13 cellular contexts compared by ENCODE assay signal in genomic region chr6:167000759-167001158, GRCh38. TPM values are rescaled to one million over a fixed set of nuclear protein-coding genes. Genes with fewer than 3 reads are reported as not detected.
DNase-seq lines count a peak whose midpoint lies in the region; ATAC-seq, FAIRE-seq and TF ChIP-seq lines count a peak whose summit lies in the region.
"Had no signal": no experiment of that assay in that cellular context is flagged by ENCODE, and none has a peak within 500 bp of the region (broad histone marks: within the 10 kb centered on the region; RNA-seq: fewer than 3 reads in every experiment).

No MANE protein-coding gene starts in this region.

- peaks cover 6 to 8% of the 10 kb centered on the region in 2 experiments for H4K20me1 ChIP-seq in H1 (replicated peaks in 1 of 2; ENCODE audit: control insufficient read depth in 1 of 2, insufficient read depth in 2 of 2, low read length in 2 of 2)

- no peak overlapping the region for H2BK20ac ChIP-seq in H1 (ENCODE audit: low read length)

- peak overlapping the region; percentile 11 for H3K27ac Mint-ChIP-seq in T-helper 2 cell treated with Interferon-gamma antibody and Interleukin-4, amounts not matched to agents 5 μg/mL and 100 μg/mL, for 36 hours
- peak overlapping the region; percentile 56 for H3K27ac Mint-ChIP-seq in progenitor cell of endocrine pancreas

- H2AFZ ChIP-seq in H1 (ENCODE audit: low read length): no peak overlapping the region

- CTCF ChIA-PET in H1 (lab: Charles Lee; ENCODE audit: partially characterized antibody): interaction anchor here (1.1 to 2.6 kb wide), 3 partner anchors 11 to 226 kb away, joined by 3 to 13 read pairs (median 8); no protein-coding TSS in a partner anchor

- H3K4me1 Mint-ChIP-seq in T-helper 2 cell treated with Interferon-gamma antibody and Interleukin-4, amounts not matched to agents 5 μg/mL and 100 μg/mL, for 36 hours (ENCODE audit: low read depth): peaks cover 37% of the 10 kb centered on the region
- H3K4me1 Mint-ChIP-seq in progenitor cell of endocrine pancreas (ENCODE audit: low read depth): peaks cover 23% of the 10 kb centered on the region

- no peak overlapping the region for H4K5ac ChIP-seq in H1 (ENCODE audit: insufficient read length, low read depth, low read length)

- H3K4me3 Mint-ChIP-seq in T-helper 2 cell treated with Interferon-gamma antibody and Interleukin-4, amounts not matched to agents 5 μg/mL and 100 μg/mL, for 36 hours: peak overlapping the region; percentile 91
- H3K4me3 Mint-ChIP-seq in progenitor cell of endocrine pancreas (ENCODE audit: low read depth): peak overlapping the region; percentile 88

- no peak for FAIRE-seq in H1 (lab: Jason Lieb, UNC)

- H3K79me1 ChIP-seq in H1 (ENCODE audit: low read depth, low read length): peaks cover 12% of the 10 kb centered on the region

- no peak for TF ChIP-seq EP300 in H1 (IDR thresholded peaks at IDR 0.05; ENCODE audit: borderline replicate concordance in 1 of 2, low read depth in 2 of 2, low read length in 2 of 2)

- TF ChIP-seq POLR2A in H1 (IDR thresholded peaks at IDR 0.05; ENCODE audit: control extremely low read depth in 1 of 2, low read depth in 2 of 2, low read length in 2 of 2): no peak

- H3K9me3 Mint-ChIP-seq in T-helper 2 cell treated with Interferon-gamma antibody and Interleukin-4, amounts not matched to agents 5 μg/mL and 100 μg/mL, for 36 hours: no peaks in the 10 kb centered on the region
- no peaks in the 10 kb centered on the region for H3K9me3 Mint-ChIP-seq in progenitor cell of endocrine pancreas (ENCODE audit: low read depth)

- peaks cover 4 to 63% of the 10 kb centered on the region in 2 experiments for H3K79me2 ChIP-seq in H1 (ENCODE audit: control insufficient read depth in 1 of 2, insufficient read depth in 2 of 2, low read length in 2 of 2)

- peaks cover 2 to 49% (median 17%) of the 10 kb centered on the region in 4 experiments; a peak in 6 of 8 replicates for H3K36me3 ChIP-seq in H1 (ENCODE audit: control insufficient read depth in 2 of 4, insufficient read depth in 4 of 4, low read length in 3 of 4)

- H3K27ac ChIP-seq in H1 (ENCODE audit: low read depth, low read length): no peak overlapping the region
- H3K27ac ChIP-seq: vagina had no signal

- TF ChIP-seq CTCF in H1 (IDR thresholded peaks at IDR 0.05; ENCODE audit: control extremely low read depth in 1 of 3, insufficient read depth in 1 of 3, low read depth in 1 of 3, low read length in 3 of 3): no peak
- no peak for TF ChIP-seq CTCF in progenitor cell of endocrine pancreas (IDR thresholded peaks at IDR 0.05; ENCODE audit: unreplicated experiment)

- peak overlapping the region; percentile 67 to 83 for H3K4me2 ChIP-seq in H1 (ENCODE audit: insufficient read depth in 1 of 2, low read depth in 2 of 2, low read length in 2 of 2)

- H3K27me3 Mint-ChIP-seq in T-helper 2 cell treated with Interferon-gamma antibody and Interleukin-4, amounts not matched to agents 5 μg/mL and 100 μg/mL, for 36 hours (ENCODE audit: low read depth): no peaks in the 10 kb centered on the region
- no peaks in the 10 kb centered on the region for H3K27me3 Mint-ChIP-seq in progenitor cell of endocrine pancreas

- no peaks in the 10 kb centered on the region for H3K9me3 ChIP-seq in H1 (ENCODE audit: insufficient read depth in 2 of 2, low read depth in 1 of 2, low read length in 1 of 2)
- H3K9me3 ChIP-seq: vagina had no signal

- WGBS in H1 (ENCODE audit: extremely low coverage in 1 of 2, insufficient coverage in 1 of 2, insufficient read length in 1 of 2, insufficient replicate concordance in 2 of 2, low coverage in 1 of 2, low lambda C conversion rate in 2 of 2, missing lambda C conversion rate in 1 of 2), 2 experiments: 90% methylated on average over 2 of the region's 2 CpGs; no CpG with 5 or more reads in 1 of the 2 experiments

- no peak overlapping the region for H2BK15ac ChIP-seq in H1 (ENCODE audit: low read length)

- no peak overlapping the region for H2BK120ac ChIP-seq in H1 (replicated peaks; ENCODE audit: low read depth, low read length)

- H3K36me3 Mint-ChIP-seq in T-helper 2 cell treated with Interferon-gamma antibody and Interleukin-4, amounts not matched to agents 5 μg/mL and 100 μg/mL, for 36 hours (ENCODE audit: low read depth): peaks cover 33% of the 10 kb centered on the region
- H3K36me3 Mint-ChIP-seq in progenitor cell of endocrine pancreas (ENCODE audit: insufficient read depth): peaks cover 7% of the 10 kb centered on the region

- no peak overlapping the region for H2AK5ac ChIP-seq in H1 (ENCODE audit: low read depth, low read length)

- peaks cover 6% of the 10 kb centered on the region; the same call in 1 of the 2 replicates for H3K23me2 ChIP-seq in H1 (ENCODE audit: low read depth, low read length)

- H4K8ac ChIP-seq in H1 (ENCODE audit: extremely low read depth, insufficient read depth, low read length): no peak overlapping the region

- peak overlapping the region in 2 of 4 experiments; percentile 7 to 90; a peak in 4 of 8 replicates for H3K4me3 ChIP-seq in H1 (ENCODE audit: extremely low read depth in 1 of 4, insufficient read depth in 2 of 4, low read depth in 3 of 4, low read length in 4 of 4)

- no peak for TF ChIP-seq RAD21 in H1 (IDR thresholded peaks at IDR 0.05 in 1 of 2, conservative IDR thresholded peaks at IDR 0.05 in 1 of 2; ENCODE audit: low read depth in 2 of 2, low read length in 2 of 2)

- no peak overlapping the region for H3K14ac ChIP-seq in H1 (ENCODE audit: insufficient read length)

- POLR2A ChIA-PET in H1 (lab: Charles Lee; ENCODE audit: partially characterized antibody): interaction anchor here (0.5 to 2.1 kb wide), 2 partner anchors 8 to 213 kb away, joined by 3 to 11 read pairs; no protein-coding TSS in a partner anchor

- no peak for DNase-seq in T-helper 2 cell treated with Interferon-gamma antibody and Interleukin-4, amounts not matched to agents 5 μg/mL and 100 μg/mL, for 36 hours (ENCODE audit: low spot score)
- DNase-seq in T-helper 2 cell (no peak), NCI-H69 (lab: John Stamatoyannopoulos, UW) (peak; percentile 16), H1 (ENCODE audit: low read depth in 1 of 2, low spot score in 2 of 2) (no peak), progenitor cell of endocrine pancreas (ENCODE audit: low spot score, unreplicated experiment) (no peak), SKM-1 treated with dmso at 0.1 percent for 144 hours (lab: John Stamatoyannopoulos, UW; ENCODE audit: unreplicated experiment) (no peak)
- DNase-seq: activated CD4-positive, alpha-beta T cell treated with anti-CD3 and anti-CD28 coated beads for 4 hours; C1 segment of cervical spinal cord; cortex of kidney; NCI-H146 had no signal

- peaks cover 0 to 8% (median 4%) of the 10 kb centered on the region in 4 experiments; a peak in 5 of 7 replicates for H3K4me1 ChIP-seq in H1 (replicated peaks in 1 of 4; ENCODE audit: control insufficient read depth in 3 of 4, insufficient read depth in 4 of 4, low read length in 3 of 4)

- H3K9ac ChIP-seq in H1 (replicated peaks in 1 of 4; ENCODE audit: extremely low read depth in 1 of 4, low read depth in 3 of 4, low read length in 3 of 4): no peak overlapping the region

- no peak overlapping the region for H2BK12ac ChIP-seq in H1 (ENCODE audit: low read depth, low read length)

- ATAC-seq in HG03439 (IDR thresholded peaks at IDR 0.05; ENCODE audit: unreplicated experiment) (no peak), GM18520 (IDR thresholded peaks at IDR 0.05; ENCODE audit: unreplicated experiment) (no peak)

- no peak overlapping the region for H2BK5ac ChIP-seq in H1 (ENCODE audit: low read depth, low read length)

- no peak overlapping the region for H4K91ac ChIP-seq in H1 (replicated peaks; ENCODE audit: insufficient read length, low read length)

- no peak overlapping the region for H3K18ac ChIP-seq in H1 (ENCODE audit: extremely low read depth, low read length)

- H3K4ac ChIP-seq in H1 (replicated peaks; ENCODE audit: insufficient read length, low read depth, low read length): no peak overlapping the region

- H3K23ac ChIP-seq in H1 (ENCODE audit: insufficient read length): no peak overlapping the region

- no peaks in the 10 kb centered on the region for H3K27me3 ChIP-seq in H1 (replicated peaks in 1 of 4; ENCODE audit: control insufficient read depth in 3 of 4, extremely low read depth in 1 of 4, insufficient read depth in 3 of 4, low read length in 3 of 4)
- H3K27me3 ChIP-seq: vagina had no signal

- no peak overlapping the region for H3K56ac ChIP-seq in H1 (replicated peaks; ENCODE audit: insufficient read length, low read depth, low read length)

TF ChIP-seq in H1, 55 proteins besides CTCF, POLR2A, EP300 and RAD21 (continues in another document):
- TF ChIP-seq SIX5 (IDR thresholded peaks at IDR 0.05; ENCODE audit: low read depth, low read length) (no peak), KDM4A (IDR thresholded peaks at IDR 0.05; ENCODE audit: low read depth, low read length, severe bottlenecking) (no peak), CHD1 (IDR thresholded peaks at IDR 0.05; ENCODE audit: low read depth, low read length) (no peak), RXRA (IDR thresholded peaks at IDR 0.05; ENCODE audit: insufficient read depth, low read depth, low read length) (no peak), TBP (IDR thresholded peaks at IDR 0.05; ENCODE audit: low read depth, low read length) (no peak), CEBPB (IDR thresholded peaks at IDR 0.05; ENCODE audit: low read depth, low read length) (no peak), GTF2F1 (IDR thresholded peaks at IDR 0.05; ENCODE audit: borderline replicate concordance, low read depth, low read length) (no peak)

RNA-seq across cellular contexts. Expression of gene CEP43, which starts 1.6 kb away (rescaled TPM):
- 31.2 and 33.8 TPM in 2 replicates for total RNA-seq in H1 (2021; fragmentation: NEBNext Ultra II Directional; extraction: Animal tissue kit (Norgen Biotek cat#: 25700))
- 9.9 and 12.0 TPM in 2 replicates for polyA plus RNA-seq in H1 (2011; rRNA removed)
- 20.6 TPM for polyA plus RNA-seq in H1 (2011; cell fraction: cytosol; rRNA removed)
- polyA plus RNA-seq in H1 (2011; cell fraction: nucleus; rRNA removed): 14.2 TPM
- 13.6 to 28.7 TPM (median 18.0 TPM) in 4 replicates for polyA plus RNA-seq in H1 (2012, experiment 1 of 2)
- polyA plus RNA-seq in H1 (2012, experiment 2 of 2): 3.0 TPM
- 15.2 TPM for polyA plus RNA-seq in H1 (2013, experiment 1 of 2)
- 14.7 TPM for polyA plus RNA-seq in H1 (2013, experiment 2 of 2)
- 11.1 and 11.4 TPM in 2 replicates for polyA minus RNA-seq in H1 (2011; rRNA and poly(A)+ RNA removed)
- polyA minus RNA-seq in H1 (2011; cell fraction: cytosol; rRNA and poly(A)+ RNA removed): 12.2 TPM
- polyA minus RNA-seq in H1 (2011; cell fraction: nucleus; rRNA and poly(A)+ RNA removed): 23.6 TPM
- 39.0 and 47.1 TPM in 2 replicates for total RNA-seq in progenitor cell of endocrine pancreas

RNA-seq across cellular contexts. Expression of gene RNASET2, which starts 44.4 kb away (rescaled TPM):
- 20.8 and 22.9 TPM in 2 replicates for total RNA-seq in H1 (2021; fragmentation: NEBNext Ultra II Directional; extraction: Animal tissue kit (Norgen Biotek cat#: 25700))
- polyA plus RNA-seq in H1 (2011; rRNA removed): 15.7 and 20.0 TPM in 2 replicates
- 25.0 TPM for polyA plus RNA-seq in H1 (2011; cell fraction: cytosol; rRNA removed)
- polyA plus RNA-seq in H1 (2011; cell fraction: nucleus; rRNA removed): 20.2 TPM
- polyA plus RNA-seq in H1 (2012, experiment 1 of 2): 16.6 to 23.1 TPM (median 19.5 TPM) in 4 replicates
- 22.5 TPM for polyA plus RNA-seq in H1 (2012, experiment 2 of 2)
- 23.2 TPM for polyA plus RNA-seq in H1 (2013, experiment 1 of 2)
- 22.2 TPM for polyA plus RNA-seq in H1 (2013, experiment 2 of 2)
- 8.1 and 12.3 TPM in 2 replicates for polyA minus RNA-seq in H1 (2011; rRNA and poly(A)+ RNA removed)
- 9.6 TPM for polyA minus RNA-seq in H1 (2011; cell fraction: cytosol; rRNA and poly(A)+ RNA removed)
- polyA minus RNA-seq in H1 (2011; cell fraction: nucleus; rRNA and poly(A)+ RNA removed): 11.1 TPM
- total RNA-seq in progenitor cell of endocrine pancreas: 27.9 and 29.8 TPM in 2 replicates
